ENCODE assay signal across 24 cellular contexts in the genomic region with DNA sequence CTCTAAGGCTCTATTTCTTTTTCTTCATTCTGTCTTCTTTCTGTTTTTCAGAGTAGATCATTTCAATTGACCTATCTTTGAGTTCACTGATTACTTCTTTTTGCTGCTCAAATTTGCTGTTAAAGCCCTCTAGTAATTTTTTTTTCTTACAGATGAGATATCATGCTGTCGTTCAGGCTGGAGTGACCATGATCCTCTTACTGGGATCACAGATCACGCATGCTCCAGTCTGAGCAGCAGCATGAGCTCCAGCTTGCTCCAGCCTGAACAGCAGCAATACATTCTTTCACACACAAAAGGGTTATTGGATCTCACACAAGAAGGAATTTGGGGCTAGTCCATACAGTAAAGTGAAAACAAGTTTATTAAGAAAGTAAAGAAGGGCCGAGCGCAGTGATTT. TPM values are rescaled to one million over a fixed set of nuclear protein-coding genes. Genes with fewer than 3 reads are reported as not detected.
DNase-seq lines count a peak whose midpoint lies in the region; ATAC-seq, FAIRE-seq and TF ChIP-seq lines count a peak whose summit lies in the region.
"Had no signal": no experiment of that assay in that cellular context is flagged by ENCODE, and none has a peak within 500 bp of the region (broad histone marks: within the 10 kb centered on the region; RNA-seq: fewer than 3 reads in every experiment).

No MANE protein-coding gene starts in this region.

- 37% methylated on average over 4 of the region's 4 CpGs for WGBS in HepG2 (ENCODE audit: low lambda C conversion rate)
- 70% methylated on average over 4 of the region's 4 CpGs for WGBS in right lobe of liver (ENCODE audit: insufficient coverage, low coverage, low lambda C conversion rate, missing lambda C conversion rate)

- no peaks in the 10 kb centered on the region for H4K20me1 ChIP-seq in HepG2 (ENCODE audit: insufficient read depth, low read length)
- H4K20me1 ChIP-seq: BLaER1 had no signal

- peak overlapping the region; percentile 69 for H3K27ac Mint-ChIP-seq in activated naive CD4-positive, alpha-beta T cell treated with anti-CD3 and anti-CD28 coated beads, Interleukin-2, amount 50 U/mL, for 24 hours
- H3K27ac Mint-ChIP-seq in stimulated activated naive B cell treated with anti-CD40 and anti-IgM and Interleukin-4, amounts not matched to agents 10 μg/mL and 1 μg/mL and 100 μg/mL, for 72 hours: no peak overlapping the region
- H3K27ac Mint-ChIP-seq: CD4-positive, CD25-positive, alpha-beta regulatory T cell had no signal

- H3K27me3 ChIP-seq in HepG2 (ENCODE audit: control insufficient read depth in 1 of 2, insufficient read depth in 2 of 2, low read length in 2 of 2) (no peaks in the 10 kb centered on the region), right lobe of liver (no peaks in the 10 kb centered on the region), WERI-Rb-1 (ENCODE audit: insufficient read depth, low read depth, severe bottlenecking) (no peaks in the 10 kb centered on the region)
- H3K27me3 ChIP-seq: BE2C, BLaER1 had no signal

- no peak overlapping the region for H3K9ac ChIP-seq in HepG2 (ENCODE audit: insufficient read depth, low read depth, low read length)
- H3K9ac ChIP-seq: BLaER1 had no signal

- peaks cover 2% of the 10 kb centered on the region for H3K36me3 Mint-ChIP-seq in activated naive CD4-positive, alpha-beta T cell treated with anti-CD3 and anti-CD28 coated beads, Interleukin-2, amount 50 U/mL, for 24 hours
- peaks cover 0 to 9% of the 10 kb centered on the region in 2 donors for H3K36me3 Mint-ChIP-seq in stimulated activated naive B cell treated with anti-CD40 and anti-IgM and Interleukin-4, amounts not matched to agents 10 μg/mL and 1 μg/mL and 100 μg/mL, for 72 hours
- H3K36me3 Mint-ChIP-seq: CD14-positive monocyte; CD4-positive, alpha-beta memory T cell; CD4-positive, CD25-positive, alpha-beta regulatory T cell had no signal

- H3K79me2 ChIP-seq in HepG2 (ENCODE audit: insufficient read depth, low read length): no peaks in the 10 kb centered on the region

- peaks cover 5% of the 10 kb centered on the region for H3K27me3 Mint-ChIP-seq in activated naive CD4-positive, alpha-beta T cell treated with anti-CD3 and anti-CD28 coated beads, Interleukin-2, amount 50 U/mL, for 24 hours
- H3K27me3 Mint-ChIP-seq in stimulated activated naive B cell treated with anti-CD40 and anti-IgM and Interleukin-4, amounts not matched to agents 10 μg/mL and 1 μg/mL and 100 μg/mL, for 72 hours: no peaks in the 10 kb centered on the region

- POLR2A ChIA-PET in HepG2 (lab: Yijun Ruan, JAX): no interaction called here

- H2AFZ ChIP-seq in HepG2 (ENCODE audit: low read length): no peak overlapping the region

- CTCF ChIA-PET in HepG2 (lab: Yijun Ruan, JAX; ENCODE audit: low intra/inter-chr PET ratio, low total read pairs): no interaction called here

- no peak; the same call in 1 of the 3 replicates for ATAC-seq in HepG2
- ATAC-seq in right lobe of liver: no peak
- ATAC-seq in stimulated activated naive B cell treated with anti-CD40 and anti-IgM and Interleukin-4, amounts not matched to agents 10 μg/mL and 1 μg/mL and 100 μg/mL, for 72 hours (replicated peaks): no peak

- FAIRE-seq in HepG2 (lab: Jason Lieb, UNC) (no peak), D721Med (lab: Jason Lieb, UNC) (no peak)
- FAIRE-seq: A204.1, G401.6, GM12891 had no signal

- TF ChIP-seq RAD21 in HepG2 (CRISPR knock-in tag; IDR thresholded peaks at IDR 0.05): no peak

- H3K36me3 ChIP-seq in HepG2 (replicated peaks in 1 of 2; ENCODE audit: control insufficient read depth in 1 of 2, insufficient read depth in 2 of 2, low read length in 2 of 2): no peaks in the 10 kb centered on the region
- no peaks in the 10 kb centered on the region for H3K36me3 ChIP-seq in right lobe of liver
- H3K36me3 ChIP-seq in WERI-Rb-1: no peaks in the 10 kb centered on the region
- H3K36me3 ChIP-seq: BE2C, BLaER1 had no signal

- no peak overlapping the region for H3K4me3 Mint-ChIP-seq in activated naive CD4-positive, alpha-beta T cell treated with anti-CD3 and anti-CD28 coated beads, Interleukin-2, amount 50 U/mL, for 24 hours
- H3K4me3 Mint-ChIP-seq in stimulated activated naive B cell treated with anti-CD40 and anti-IgM and Interleukin-4, amounts not matched to agents 10 μg/mL and 1 μg/mL and 100 μg/mL, for 72 hours: no peak overlapping the region
- H3K4me3 Mint-ChIP-seq: CD14-positive monocyte; CD4-positive, alpha-beta memory T cell; CD4-positive, CD25-positive, alpha-beta regulatory T cell; CD8-positive, alpha-beta memory T cell had no signal

- intact Hi-C loops in HepG2 (cut with micrococcal nuclease; ENCODE audit: unreplicated experiment) (no loop called here), right lobe of liver (cut with DNase I) (no loop called here)

- peaks cover 7% of the 10 kb centered on the region for H3K9me3 Mint-ChIP-seq in activated naive CD4-positive, alpha-beta T cell treated with anti-CD3 and anti-CD28 coated beads, Interleukin-2, amount 50 U/mL, for 24 hours
- peaks cover 11 to 13% of the 10 kb centered on the region in 2 donors for H3K9me3 Mint-ChIP-seq in stimulated activated naive B cell treated with anti-CD40 and anti-IgM and Interleukin-4, amounts not matched to agents 10 μg/mL and 1 μg/mL and 100 μg/mL, for 72 hours

- peaks cover 6% of the 10 kb centered on the region; the same call in 1 of the 2 replicates for H3K9me3 ChIP-seq in HepG2 (ENCODE audit: low read length)
- H3K9me3 ChIP-seq in right lobe of liver: no peaks in the 10 kb centered on the region
- peaks cover 4% of the 10 kb centered on the region for H3K9me3 ChIP-seq in WERI-Rb-1 (ENCODE audit: severe bottlenecking)
- H3K9me3 ChIP-seq: BE2C had no signal

- no peak for TF ChIP-seq POLR2A in HepG2 (IDR thresholded peaks at IDR 0.05; ENCODE audit: insufficient read depth in 1 of 2, low read depth in 2 of 2, low read length in 2 of 2)
- no peak for TF ChIP-seq POLR2A in right lobe of liver (IDR thresholded peaks at IDR 0.05)

- no peak for TF ChIP-seq CTCF in HepG2 (CRISPR knock-in tag; IDR thresholded peaks at IDR 0.05)
- TF ChIP-seq CTCF in right lobe of liver (IDR thresholded peaks at IDR 0.05): no peak
- no peak for TF ChIP-seq CTCF in WERI-Rb-1 (IDR thresholded peaks at IDR 0.05; ENCODE audit: low read depth, low read length)
- TF ChIP-seq CTCF in D721Med (IDR thresholded peaks at IDR 0.05; ENCODE audit: insufficient read depth, missing control alignments): no peak

- H3K4me1 ChIP-seq in HepG2 (ENCODE audit: insufficient read depth, low read length): peaks cover 19% of the 10 kb centered on the region
- no peaks in the 10 kb centered on the region for H3K4me1 ChIP-seq in right lobe of liver
- H3K4me1 ChIP-seq: BE2C, BLaER1 had no signal

- BruUV-seq in HepG2 (replicated peaks; lab: Mats Ljungman, UMichigan): no TSS peak

- TF ChIP-seq EP300 in HepG2 (IDR thresholded peaks at IDR 0.05; ENCODE audit: low read depth in 2 of 2, low read length in 2 of 2) (no peak), HepG2 (CRISPR knock-in tag; IDR thresholded peaks at IDR 0.05; ENCODE audit: borderline replicate concordance) (no peak)

- in situ Hi-C loops in HepG2 (cut with HindIII; ENCODE audit: extremely low pct_ligation_motif_present, low pct_unique_long_range_greater_than_20kb): no loop called here

- no peak overlapping the region for H3K4me3 ChIP-seq in HepG2 (replicated peaks in 1 of 3; ENCODE audit: insufficient read depth in 1 of 3, low read depth in 2 of 3, low read length in 3 of 3)
- no peak overlapping the region for H3K4me3 ChIP-seq in right lobe of liver
- H3K4me3 ChIP-seq in WERI-Rb-1 (ENCODE audit: low read depth, low read length): no peak overlapping the region
- H3K4me3 ChIP-seq: BLaER1 had no signal

- DNase-seq in activated naive CD4-positive, alpha-beta T cell treated with anti-CD3 and anti-CD28 coated beads, Interleukin-2, amount 50 U/mL, for 16 hours: no peak
- DNase-seq in HepG2 (ENCODE audit: low spot score) (no peak), right lobe of liver (no peak), WERI-Rb-1 (peak; percentile 36), D721Med (ENCODE audit: insufficient read length, low spot score) (no peak)
- DNase-seq in stimulated activated naive B cell treated with anti-CD40 and anti-IgM and Interleukin-4, amounts not matched to agents 10 μg/mL and 1 μg/mL and 100 μg/mL, for 72 hours: no peak
- DNase-seq: 8988T; ACHN; BE2C; C1 segment of cervical spinal cord; CD4-positive, alpha-beta memory T cell; CD4-positive, CD25-positive, alpha-beta regulatory T cell; CD8-positive, alpha-beta memory T cell; COR-L47; DMS79 treated with DMSO at 0.1 percent for 48 hours; GF-D8 had no signal

- no peak overlapping the region for H3K27ac ChIP-seq in HepG2 (ENCODE audit: extremely low read length, insufficient read depth, low read length)
- no peak overlapping the region for H3K27ac ChIP-seq in right lobe of liver
- no peak overlapping the region for H3K27ac ChIP-seq in WERI-Rb-1
- H3K27ac ChIP-seq: BLaER1 had no signal

- no peak overlapping the region for H3K4me2 ChIP-seq in HepG2 (ENCODE audit: low read depth, low read length)
- H3K4me2 ChIP-seq: BLaER1 had no signal

- H3K4me1 Mint-ChIP-seq in activated naive CD4-positive, alpha-beta T cell treated with anti-CD3 and anti-CD28 coated beads, Interleukin-2, amount 50 U/mL, for 24 hours: peaks cover 9% of the 10 kb centered on the region
- H3K4me1 Mint-ChIP-seq in stimulated activated naive B cell treated with anti-CD40 and anti-IgM and Interleukin-4, amounts not matched to agents 10 μg/mL and 1 μg/mL and 100 μg/mL, for 72 hours: peaks cover 6 to 7% of the 10 kb centered on the region in 2 donors

RNA-seq across cellular contexts. Expression of gene TRIM38, which starts 12.3 kb away (rescaled TPM):
- total RNA-seq in HepG2 (2016; rRNA removed; fragmentation: Illumina TruSeq; extraction: Trizol) (2.5 and 3.6 TPM in 2 replicates), right lobe of liver (1 to 10 TPM; 3.1 to 7.2 (median 4.5) TPM)
- 0.40 and 0.44 TPM in 2 replicates for total RNA-seq in HepG2 (2016; cell fraction: cytosol; rRNA removed; fragmentation: Illumina TruSeq; extraction: Trizol; ENCODE audit: low read depth)
- total RNA-seq in HepG2 (2016; cell fraction: insoluble cytoplasmic fraction; rRNA removed; fragmentation: Illumina TruSeq; extraction: Trizol): 2.6 and 3.4 TPM in 2 replicates
- total RNA-seq in HepG2 (2016; cell fraction: membrane; rRNA removed; fragmentation: Illumina TruSeq; extraction: Trizol): 1.1 TPM in 2 replicates
- total RNA-seq in HepG2 (2016; cell fraction: nucleus; rRNA removed; fragmentation: Illumina TruSeq; extraction: Trizol): 3.4 TPM in 2 replicates
- polyA plus RNA-seq in HepG2 (2011; rRNA removed): 3.1 and 3.7 TPM in 2 replicates
- 1.1 and 1.8 TPM in 2 replicates for polyA plus RNA-seq in HepG2 (2011; cell fraction: cytosol; rRNA removed)
- 4.0 and 5.6 TPM in 2 replicates for polyA plus RNA-seq in HepG2 (2011; cell fraction: nucleus; rRNA removed)
- polyA plus RNA-seq in HepG2 (2012): 2.3 and 2.9 TPM in 2 replicates
- polyA plus RNA-seq in HepG2 (2016; cell fraction: cytosol; fragmentation: Illumina TruSeq; extraction: Trizol; ENCODE audit: low read depth): 0.16 and 0.17 TPM in 2 replicates
- polyA plus RNA-seq in HepG2 (2016; cell fraction: insoluble cytoplasmic fraction; fragmentation: Illumina TruSeq; extraction: Trizol; ENCODE audit: low read depth): 2.1 and 2.5 TPM in 2 replicates
- 0.42 and 0.45 TPM in 2 replicates for polyA plus RNA-seq in HepG2 (2016; cell fraction: membrane; fragmentation: Illumina TruSeq; extraction: Trizol; ENCODE audit: low read depth)
- polyA plus RNA-seq in HepG2 (2016; cell fraction: nucleus; fragmentation: Illumina TruSeq; extraction: Trizol; ENCODE audit: insufficient read depth, low read depth): 4.1 and 4.8 TPM in 2 replicates
- 2.6 and 4.4 TPM in 2 replicates for polyA minus RNA-seq in HepG2 (2011; rRNA and poly(A)+ RNA removed; ENCODE audit: low replicate concordance)
- polyA minus RNA-seq in HepG2 (2011; cell fraction: cytosol; rRNA and poly(A)+ RNA removed): 1.8 and 2.8 TPM in 2 replicates
- polyA minus RNA-seq in HepG2 (2011; cell fraction: nucleus; rRNA and poly(A)+ RNA removed): 8.8 and 11.1 TPM in 2 replicates

RNA-seq across cellular contexts. Expression of gene SLC17A2, which starts 19.8 kb away (rescaled TPM):
- 7.0 and 11.2 TPM in 2 replicates for total RNA-seq in HepG2 (2016; rRNA removed; fragmentation: Illumina TruSeq; extraction: Trizol)
- 2.2 and 2.7 TPM in 2 replicates for total RNA-seq in HepG2 (2016; cell fraction: cytosol; rRNA removed; fragmentation: Illumina TruSeq; extraction: Trizol; ENCODE audit: low read depth)
- 9.2 and 10.7 TPM in 2 replicates for total RNA-seq in HepG2 (2016; cell fraction: insoluble cytoplasmic fraction; rRNA removed; fragmentation: Illumina TruSeq; extraction: Trizol)
- total RNA-seq in HepG2 (2016; cell fraction: membrane; rRNA removed; fragmentation: Illumina TruSeq; extraction: Trizol): 5.8 and 6.7 TPM in 2 replicates
- total RNA-seq in HepG2 (2016; cell fraction: nucleus; rRNA removed; fragmentation: Illumina TruSeq; extraction: Trizol): 9.4 and 10.7 TPM in 2 replicates
- 32.4 and 46.4 TPM in 2 replicates for polyA plus RNA-seq in HepG2 (2011; rRNA removed)
- 25.3 and 48.3 TPM in 2 replicates for polyA plus RNA-seq in HepG2 (2011; cell fraction: cytosol; rRNA removed)
- polyA plus RNA-seq in HepG2 (2011; cell fraction: nucleus; rRNA removed): 27.5 and 41.5 TPM in 2 replicates
- 29.6 and 59.7 TPM in 2 replicates for polyA plus RNA-seq in HepG2 (2012)
- 0.93 and 0.97 TPM in 2 replicates for polyA plus RNA-seq in HepG2 (2016; cell fraction: cytosol; fragmentation: Illumina TruSeq; extraction: Trizol; ENCODE audit: low read depth)
- 6.3 and 7.7 TPM in 2 replicates for polyA plus RNA-seq in HepG2 (2016; cell fraction: insoluble cytoplasmic fraction; fragmentation: Illumina TruSeq; extraction: Trizol; ENCODE audit: low read depth)
- polyA plus RNA-seq in HepG2 (2016; cell fraction: membrane; fragmentation: Illumina TruSeq; extraction: Trizol; ENCODE audit: low read depth): 2.5 and 2.7 TPM in 2 replicates
- polyA plus RNA-seq in HepG2 (2016; cell fraction: nucleus; fragmentation: Illumina TruSeq; extraction: Trizol; ENCODE audit: insufficient read depth, low read depth): 13.0 and 13.3 TPM in 2 replicates
- polyA minus RNA-seq in HepG2 (2011; rRNA and poly(A)+ RNA removed; ENCODE audit: low replicate concordance): 42.4 TPM in 1 of 2 replicates, not detected in the other
- polyA minus RNA-seq in HepG2 (2011; cell fraction: cytosol; rRNA and poly(A)+ RNA removed): 14.6 and 22.0 TPM in 2 replicates
- polyA minus RNA-seq in HepG2 (2011; cell fraction: nucleus; rRNA and poly(A)+ RNA removed): 23.2 and 41.0 TPM in 2 replicates
- total RNA-seq in right lobe of liver: 10 to 100 TPM; 23.3 to 40.7 (median 33.4) TPM
- total RNA-seq: A673; CD4-positive, alpha-beta memory T cell; CD4-positive, CD25-positive, alpha-beta regulatory T cell; CD8-positive, alpha-beta memory T cell had no signal
- polyA plus RNA-seq: AG04450; CD14-positive monocyte; CD4-positive, alpha-beta memory T cell; CD4-positive, CD25-positive, alpha-beta regulatory T cell; CD8-positive, alpha-beta memory T cell had no signal
